ENCODE assay signal across 20 cellular contexts in the genomic region with DNA sequence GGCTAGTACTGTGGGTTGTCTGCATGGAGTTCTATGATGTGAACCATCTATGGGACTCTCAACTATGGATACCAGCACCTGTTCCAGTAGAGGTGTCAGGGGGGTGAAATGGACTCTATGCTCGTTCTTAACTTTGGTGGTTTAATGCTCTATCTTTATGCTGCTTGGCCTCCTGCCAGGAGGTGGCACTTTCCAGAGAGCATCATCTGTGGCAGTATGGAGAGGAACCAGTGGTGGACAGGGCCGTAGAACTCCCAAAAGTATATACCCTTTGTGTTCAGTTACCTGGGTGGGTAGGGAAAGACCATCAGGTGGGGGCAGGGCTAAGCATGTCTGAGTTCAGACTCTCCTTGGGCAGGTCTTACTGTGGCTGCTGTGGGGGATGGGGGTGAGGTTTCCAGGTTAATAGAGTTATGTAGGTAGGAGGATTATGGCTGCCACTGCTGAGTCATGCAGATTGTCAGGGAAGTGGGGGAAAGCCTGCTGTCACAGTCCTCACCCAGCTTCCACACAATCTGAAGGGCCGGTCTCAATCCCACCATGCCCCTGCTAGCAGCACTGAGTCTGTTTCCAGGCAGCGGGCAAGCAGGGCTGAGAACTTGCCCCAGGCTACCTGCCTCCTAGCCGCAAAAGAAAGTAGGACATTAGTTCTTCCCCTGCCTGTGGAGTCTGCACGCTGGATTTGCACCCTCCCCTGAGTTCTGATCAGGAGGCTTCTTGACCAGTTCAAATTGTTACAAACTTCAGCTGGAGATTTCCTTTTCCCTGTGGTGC.
DNase-seq lines count a peak whose midpoint lies in the region; ATAC-seq, FAIRE-seq and TF ChIP-seq lines count a peak whose summit lies in the region.
"Had no signal": no experiment of that assay in that cellular context is flagged by ENCODE, and none has a peak within 500 bp of the region (broad histone marks: within the 10 kb centered on the region; RNA-seq: fewer than 3 reads in every experiment).

No MANE protein-coding gene starts in this region.

- no peak overlapping the region for H2BK120ac ChIP-seq in mesendoderm (ENCODE audit: low read depth, low read length)

- no peaks in the 10 kb centered on the region for H3K36me3 ChIP-seq in HEK293 (ENCODE audit: control insufficient read depth in 2 of 2, insufficient read depth in 1 of 2, low read length in 2 of 2)
- no peaks in the 10 kb centered on the region for H3K36me3 ChIP-seq in bronchial epithelial cell (ENCODE audit: control insufficient read depth, insufficient read depth, low read length)
- no peaks in the 10 kb centered on the region for H3K36me3 ChIP-seq in mesendoderm (ENCODE audit: control insufficient read depth, insufficient read depth, low read length)
- no peaks in the 10 kb centered on the region for H3K36me3 ChIP-seq in stomach
- H3K36me3 ChIP-seq: SJCRH30 had no signal

- no peak overlapping the region for H3K27ac ChIP-seq in HEK293 (ENCODE audit: extremely low read depth, low read depth, low read length)
- H3K27ac ChIP-seq in mesendoderm (ENCODE audit: low read depth, low read length), result no peak overlapping the region
- H3K27ac ChIP-seq in stomach, result no peak overlapping the region
- H3K27ac ChIP-seq: SJCRH30 had no signal

- no peaks in the 10 kb centered on the region for H3K9me3 ChIP-seq in HEK293 (ENCODE audit: control insufficient read depth, insufficient read depth, low read depth, low read length)
- H3K9me3 ChIP-seq in stomach, result no peaks in the 10 kb centered on the region
- H3K9me3 ChIP-seq: A549, SJCRH30 had no signal

- no peaks in the 10 kb centered on the region for H3K4me1 ChIP-seq in HEK293 (ENCODE audit: control insufficient read depth, insufficient read depth, low read length)
- no peaks in the 10 kb centered on the region for H3K4me1 ChIP-seq in mesendoderm (ENCODE audit: control insufficient read depth, low read depth, low read length)
- no peaks in the 10 kb centered on the region for H3K4me1 ChIP-seq in stomach
- H3K4me1 ChIP-seq: A549, SJCRH30 had no signal

- no peak overlapping the region for H3K56ac ChIP-seq in mesendoderm (ENCODE audit: low read length)

- H3K23ac ChIP-seq in mesendoderm (ENCODE audit: low read length), result no peak overlapping the region

- H2BK15ac ChIP-seq in mesendoderm (replicated peaks; ENCODE audit: low read depth), result no peak overlapping the region

- no peak overlapping the region for H3K18ac ChIP-seq in mesendoderm (ENCODE audit: low read length)

- no peak overlapping the region for H4K5ac ChIP-seq in mesendoderm (ENCODE audit: low read length)

- DNase-seq in KBM-7 (peak; percentile 12), bronchial epithelial cell (ENCODE audit: low read depth) (peak; percentile 10), mesendoderm (peak; percentile 8), anterior cingulate cortex (lab: John Stamatoyannopoulos, UW) (no peak), stomach (no peak)
- DNase-seq: DMS79, HFFc6, NCI-H1092, NCI-H1436 treated with DMSO at 0.1 percent for 48 hours, NCI-H1930, NCI-H226, NCI-H510A treated with DMSO at 0.1 percent for 48 hours, NCI-H748 treated with DMSO at 0.1 percent for 48 hours, SJCRH30 had no signal

- no peak for ATAC-seq in GM18519 (IDR thresholded peaks at IDR 0.05; ENCODE audit: low FRiP score, unreplicated experiment)
- ATAC-seq: A549 had no signal

- TF ChIP-seq CTCF in HEK293 (tag by site-specific recombination; IDR thresholded peaks at IDR 0.05), result no peak
- no peak for TF ChIP-seq CTCF in bronchial epithelial cell (IDR thresholded peaks at IDR 0.05; ENCODE audit: insufficient read depth, low read length, severe bottlenecking)
- TF ChIP-seq CTCF in stomach (IDR thresholded peaks at IDR 0.05), result no peak

- intact Hi-C loops in stomach (cut with DNase I; ENCODE audit: low total_unique reads), result no loop called here

- POLR2A ChIA-PET in HEK293 (lab: Yijun Ruan, JAX), result no interaction called here

- H3K4me2 ChIP-seq in mesendoderm (ENCODE audit: low read length), result no peak overlapping the region
- H3K4me2 ChIP-seq: A549 had no signal

- H2AK5ac ChIP-seq in mesendoderm (ENCODE audit: low read length), result no peak overlapping the region

- no peak for FAIRE-seq in bronchial epithelial cell (lab: Jason Lieb, UNC)
- FAIRE-seq: A549, D721Med, H54, RCC 7860 had no signal

- TF ChIP-seq EP300 in stomach (IDR thresholded peaks at IDR 0.05), result no peak

- no peaks in the 10 kb centered on the region for H3K79me2 ChIP-seq in mesendoderm (ENCODE audit: control insufficient read depth, insufficient read depth, low read length)

- no peak overlapping the region for H4K8ac ChIP-seq in mesendoderm (ENCODE audit: low read depth, low read length)

- no peak for TF ChIP-seq POLR2A in stomach (IDR thresholded peaks at IDR 0.05)

- in situ Hi-C loops in KBM-7 (cut with MboI; ENCODE audit: low pct_unique_long_range_greater_than_20kb, low sequenced_read_pairs), result no loop called here

- H2BK5ac ChIP-seq in mesendoderm (ENCODE audit: low read length), result no peak overlapping the region

- no peaks in the 10 kb centered on the region for H3K79me1 ChIP-seq in mesendoderm (ENCODE audit: low read length)

- no CpG with 5 or more reads among the region's 6 CpGs for WGBS in mesendoderm (ENCODE audit: extremely low coverage, insufficient coverage, low lambda C conversion rate)
- WGBS in stomach, 5 donors, result 92 to 98% (median 93%) methylated on average over 6 of the region's 6 CpGs

- H3K9ac ChIP-seq in mesendoderm (ENCODE audit: low read length), result no peak overlapping the region

- H3K4ac ChIP-seq in mesendoderm (ENCODE audit: low read depth, low read length), result no peak overlapping the region

- H3K27me3 ChIP-seq in bronchial epithelial cell (ENCODE audit: control insufficient read depth, insufficient read depth, low read length), result no peaks in the 10 kb centered on the region
- no peaks in the 10 kb centered on the region for H3K27me3 ChIP-seq in mesendoderm (ENCODE audit: insufficient read depth, low read length, poor library complexity)
- no peaks in the 10 kb centered on the region for H3K27me3 ChIP-seq in stomach
- H3K27me3 ChIP-seq: SJCRH30 had no signal

- CTCF ChIA-PET in HEK293 (lab: Yijun Ruan, JAX), result no interaction called here

- H3K4me3 ChIP-seq in HEK293 (ENCODE audit: low read depth, low read length) (no peak overlapping the region), bronchial epithelial cell (ENCODE audit: low read depth, low read length) (no peak overlapping the region), mesendoderm (ENCODE audit: low read length) (no peak overlapping the region), stomach (no peak overlapping the region)
- H3K4me3 ChIP-seq: A549, SJCRH30 had no signal

TF ChIP-seq in HEK293, 187 proteins besides CTCF, POLR2A, EP300 and RAD21:
- TF ChIP-seq ZNF398 (tag by site-specific recombination; IDR thresholded peaks at IDR 0.05) (peak; percentile 50), ZNF138 (tag by site-specific recombination; IDR thresholded peaks at IDR 0.05; ENCODE audit: borderline replicate concordance) (no peak), ZNF24 (tag by site-specific recombination; IDR thresholded peaks at IDR 0.05) (no peak), ZFHX2 (tag by site-specific recombination; conservative IDR thresholded peaks at IDR 0.05) (0 out of 2 replicates have a peak, but pooled peaks have one; percentile 10), ZNF510 (tag by site-specific recombination; IDR thresholded peaks at IDR 0.05; ENCODE audit: insufficient replicate concordance) (no peak), SETDB1 (IDR thresholded peaks at IDR 0.05; ENCODE audit: insufficient read length, low read length) (peak; percentile 43)

Comparison
In these comparisons a context has a peak if more than half of its experiments do, and no peak if none do; other contexts are left out.
1. DNase-seq: peak in KBM-7 (single experiment), bronchial epithelial cell (single experiment) and mesendoderm (single experiment); none in anterior cingulate cortex (0 of 58) and stomach (single experiment).